ENCODE assay signal across 19 cellular contexts in genomic region chr6:125019873-125020272, GRCh38. TPM values are rescaled to one million over a fixed set of nuclear protein-coding genes. Genes with fewer than 3 reads are reported as not detected.
A peak's percentile ranks its signal among the peaks of the same experiment; 100 is the strongest.
DNase-seq lines count a peak whose midpoint lies in the region; ATAC-seq lines count a peak whose summit lies in the region.
"Had no signal": no experiment of that assay in that cellular context is flagged by ENCODE, and none has a peak within 500 bp of the region (broad histone marks: within the 10 kb centered on the region; RNA-seq: fewer than 3 reads in every experiment).

No MANE protein-coding gene starts in this region.

- intact Hi-C loops in left cardiac atrium (cut with DNase I), result no loop called here

- H3K27me3 ChIP-seq in skeletal muscle satellite cell (ENCODE audit: control insufficient read depth, insufficient read depth, low read length), result no peaks in the 10 kb centered on the region
- H3K27me3 ChIP-seq: esophagus squamous epithelium, neutrophil, vagina had no signal

- peak; percentile 25 for DNase-seq in NCI-H146 (lab: John Stamatoyannopoulos, UW)
- no peak for DNase-seq in NCI-H146 treated with DMSO at 0.1 percent for 48 hours (lab: John Stamatoyannopoulos, UW; ENCODE audit: unreplicated experiment)
- DNase-seq in NCI-H69 (lab: John Stamatoyannopoulos, UW), result peak; percentile 77
- DNase-seq in left cardiac atrium, result no peak
- DNase-seq in NCI-H345 (lab: John Stamatoyannopoulos, UW), result no peak
- DNase-seq: 8988T; COR-L47; effector memory CD4-positive, alpha-beta T cell; esophagus squamous epithelium; immature natural killer cell; NCI-H2107; NCI-H526 treated with DMSO at 0.1 percent for 48 hours; stimulated activated CD4-positive, alpha-beta T cell treated with anti-CD3 and anti-CD28 coated beads, Interleukin-12 subunit alpha, Interleukin-12 subunit beta, amount 100 ng/mL, for 4 hours; stimulated activated CD8-positive, alpha-beta memory T cell treated with anti-CD3 and anti-CD28 coated beads, Interleukin-4, amount 100 ng/mL, for 48 hours had no signal

- H3K36me3 ChIP-seq in skeletal muscle satellite cell (ENCODE audit: insufficient read depth, low read length), result no peaks in the 10 kb centered on the region
- H3K36me3 ChIP-seq: neutrophil, vagina had no signal

- peak; percentile 34 to 60 for ATAC-seq in left cardiac atrium
- no peak for ATAC-seq in GM21723 (IDR thresholded peaks at IDR 0.05; ENCODE audit: unreplicated experiment)
- no peak for ATAC-seq in HG03460 (IDR thresholded peaks at IDR 0.05; ENCODE audit: unreplicated experiment)

- H3K4me3 ChIP-seq in skeletal muscle satellite cell (ENCODE audit: low read length), result no peak overlapping the region
- H3K4me3 ChIP-seq: esophagus squamous epithelium, vagina had no signal

- H3K4me1 ChIP-seq in skeletal muscle satellite cell (ENCODE audit: control insufficient read depth, insufficient read depth, low read length), result peaks cover 16% of the 10 kb centered on the region

- H3K4me2 ChIP-seq in skeletal muscle satellite cell (ENCODE audit: low read length), result peak overlapping the region; percentile 4

- no peaks in the 10 kb centered on the region for H3K9me3 ChIP-seq in skeletal muscle satellite cell (replicated peaks; ENCODE audit: low read length)
- H3K9me3 ChIP-seq: esophagus squamous epithelium, neutrophil, vagina had no signal

- no peak overlapping the region for H3K9ac ChIP-seq in skeletal muscle satellite cell (ENCODE audit: low read depth, low read length)

RNA-seq across cellular contexts. Expression of gene RNF217, which starts 57.6 kb away (rescaled TPM):
- 10 to 100 TPM; 10.6 to 18.3 TPM for total RNA-seq in left cardiac atrium
- total RNA-seq in skeletal muscle satellite cell (2012; rRNA removed), result 8.1 and 9.4 TPM in 2 replicates

Comparison
In these comparisons a context has a peak if more than half of its experiments do, and no peak if none do; other contexts are left out.
1. DNase-seq: peak in NCI-H146 (single experiment) and NCI-H69 (single experiment); none in NCI-H146 treated with DMSO at 0.1 percent for 48 hours (single experiment), left cardiac atrium (single experiment) and NCI-H345 (single experiment).
2. ATAC-seq: peak in left cardiac atrium (2 of 2); none in GM21723 (single experiment) and HG03460 (single experiment).